In genomic region chr20:21096321-21097043, GRCh38 we compare ENCODE assay signal across 9 cellular contexts. TPM values are rescaled to one million over a fixed set of nuclear protein-coding genes. Genes with fewer than 3 reads are reported as not detected.
DNase-seq lines count a peak whose midpoint lies in the region; ATAC-seq and TF ChIP-seq lines count a peak whose summit lies in the region.
"Had no signal": no experiment of that assay in that cellular context is flagged by ENCODE, and none has a peak within 500 bp of the region (broad histone marks: within the 10 kb centered on the region; RNA-seq: fewer than 3 reads in every experiment).

No MANE protein-coding gene starts in this region.

- H3K27me3 ChIP-seq in foreskin keratinocyte: peaks cover 80% of the 10 kb centered on the region

- no peaks in the 10 kb centered on the region for H3K4me1 ChIP-seq in foreskin keratinocyte

- POLR2A ChIA-PET in HEK293T (lab: Yijun Ruan, JAX): interaction anchor here (1.2 kb wide), 1 partner anchor 29 kb away, joined by 4 read pairs; the partner anchor contains the start of gene KIZ

- H3K27ac ChIP-seq in foreskin keratinocyte: no peak overlapping the region

- no peak for TF ChIP-seq CTCF in foreskin keratinocyte (conservative IDR thresholded peaks at IDR 0.05)

- CTCF ChIA-PET in HEK293T (lab: Yijun Ruan, JAX): no interaction called here

- DNase-seq in CD1c-positive myeloid dendritic cell (ENCODE audit: extremely low spot score) (peak; percentile 66), HEK293T (ENCODE audit: extremely low spot score) (peak; percentile 62), NOMO-1 treated with dmso at 0.1 percent for 144 hours (lab: John Stamatoyannopoulos, UW; ENCODE audit: unreplicated experiment) (peak; percentile 30), foreskin keratinocyte (no peak)
- no peak for DNase-seq in stimulated activated CD4-positive, alpha-beta T cell treated with anti-CD3 and anti-CD28 coated beads, Interleukin-2, amount 100 ng/mL, for 48 hours
- DNase-seq in activated CD4-positive, alpha-beta T cell treated with anti-CD3 and anti-CD28 coated beads, Interleukin-2, amount 50 U/mL, for 4 hours: no peak
- DNase-seq: activated B cell treated with CpG ODN at 0.5 μM for 24 hours had no signal

- ATAC-seq in foreskin keratinocyte: peak; percentile 79
- ATAC-seq in HG03159 (IDR thresholded peaks at IDR 0.05; ENCODE audit: unreplicated experiment): no peak
- no peak for ATAC-seq in HG02981 (IDR thresholded peaks at IDR 0.05; ENCODE audit: unreplicated experiment)

TF ChIP-seq in HEK293T, 16 proteins besides CTCF, POLR2A, EP300 and RAD21:
- TF ChIP-seq BHLHE40 (IDR thresholded peaks at IDR 0.05; ENCODE audit: borderline replicate concordance): no peak
- no peak for TF ChIP-seq NFRKB (IDR thresholded peaks at IDR 0.05)
- no peak for TF ChIP-seq FOXM1 (IDR thresholded peaks at IDR 0.05; ENCODE audit: borderline replicate concordance)

RNA-seq across cellular contexts. Expression of gene LINC00237, which starts 9.7 kb away (rescaled TPM):
- total RNA-seq in foreskin keratinocyte: not detected in 2 replicates
- not detected in 2 replicates for polyA plus RNA-seq in foreskin keratinocyte
- total RNA-seq: activated B cell treated with CpG ODN at 0.5 μM for 24 hours had no signal

RNA-seq across cellular contexts. Expression of gene KIZ, which starts 29.4 kb away (rescaled TPM):
- total RNA-seq in foreskin keratinocyte: 13.7 and 17.8 TPM in 2 replicates
- polyA plus RNA-seq in foreskin keratinocyte: 12.3 and 13.8 TPM in 2 replicates

Comparison
In these comparisons a context has a peak if more than half of its experiments do, and no peak if none do; other contexts are left out.
1. DNase-seq: peak in CD1c-positive myeloid dendritic cell (single experiment), HEK293T (single experiment) and NOMO-1 treated with dmso at 0.1 percent for 144 hours (single experiment); none in foreskin keratinocyte (0 of 2), stimulated activated CD4-positive, alpha-beta T cell treated with anti-CD3 and anti-CD28 coated beads, Interleukin-2, amount 100 ng/mL, for 48 hours (0 of 2) and activated CD4-positive, alpha-beta T cell treated with anti-CD3 and anti-CD28 coated beads, Interleukin-2, amount 50 U/mL, for 4 hours (0 of 2).